In genomic region chr7:1651031-1651446, GRCh38 we compare ENCODE assay signal across 34 cellular contexts. TPM values are rescaled to one million over a fixed set of nuclear protein-coding genes. Genes with fewer than 3 reads are reported as not detected.
"Had no signal": no experiment of that assay in that cellular context is flagged by ENCODE, and none has a peak within 500 bp of the region (broad histone marks: within the 10 kb centered on the region; RNA-seq: fewer than 3 reads in every experiment).

No MANE protein-coding gene starts in this region.

- H3K79me2 ChIP-seq: hepatocyte had no signal

- H3K4me2 ChIP-seq: hepatocyte had no signal

- H3K4me3 ChIP-seq: colonic mucosa, gastrocnemius medialis, hepatocyte, skin epidermis, thoracic aorta, uterus had no signal

- ATAC-seq: activated CD4-positive, CD25-positive, alpha-beta regulatory T cell treated with anti-CD3 and anti-CD28 coated beads, Interleukin-2, amount 50 U/mL, for 24 hours; gastrocnemius medialis; left cardiac atrium; naive thymus-derived CD4-positive, alpha-beta T cell; sciatic nerve; stimulated activated effector memory CD8-positive, alpha-beta T cell treated with anti-CD3 and anti-CD28 coated beads, Interleukin-12 subunit alpha, Interleukin-12 subunit beta, amount 100 ng/mL, for 72 hours; T-helper 17 cell had no signal

- H2AFZ ChIP-seq: hepatocyte had no signal

- H3K4me1 ChIP-seq: colonic mucosa had no signal

- H3K9me3 Mint-ChIP-seq: memory B cell; naive thymus-derived CD4-positive, alpha-beta T cell; neural crest cell; stimulated activated effector memory CD8-positive, alpha-beta T cell treated with anti-CD3 and anti-CD28 coated beads, Interleukin-12 subunit alpha, Interleukin-12 subunit beta, amount 100 ng/mL, for 72 hours; stimulated activated naive CD8-positive, alpha-beta T cell treated with anti-CD3 and anti-CD28 coated beads, Interleukin-15, Interleukin-2, amounts not matched to agents 100 ng/mL and 50 ng/mL, for 24 hours had no signal

- H3K27me3 ChIP-seq: hepatocyte, uterus had no signal

- H3K4me1 Mint-ChIP-seq: memory B cell; naive thymus-derived CD4-positive, alpha-beta T cell; stimulated activated effector memory CD8-positive, alpha-beta T cell treated with anti-CD3 and anti-CD28 coated beads, Interleukin-12 subunit alpha, Interleukin-12 subunit beta, amount 100 ng/mL, for 72 hours; T-helper 17 cell had no signal

- DNase-seq: activated CD4-positive, alpha-beta T cell treated with anti-CD3 and anti-CD28 coated beads for 48 hours; activated CD4-positive, alpha-beta T cell treated with anti-CD3 and anti-CD28 coated beads, Interleukin-2, amount 50 U/mL, for 48 hours; activated CD8-positive, alpha-beta memory T cell treated with anti-CD3 and anti-CD28 coated beads for 24 hours; activated effector memory CD4-positive, alpha-beta T cell treated with Interleukin-2 at 50 U/mL for 16 hours; activated naive CD4-positive, alpha-beta T cell treated with Interleukin-2 at 50 U/mL for 16 hours; anterior cingulate cortex; colonic mucosa; effector memory CD4-positive, alpha-beta T cell; erythroblast; gastrocnemius medialis; glutamatergic neuron; left cardiac atrium; midbrain; naive thymus-derived CD4-positive, alpha-beta T cell; occipital lobe; stimulated activated CD4-positive, alpha-beta T cell treated with anti-CD3 and anti-CD28 coated beads, Interleukin-12 subunit alpha, Interleukin-12 subunit beta, amount 100 ng/mL, for 4 hours; stimulated activated CD4-positive, alpha-beta T cell treated with anti-CD3 and anti-CD28 coated beads, Interleukin-4, amount 100 ng/mL, for 24 hours; T-helper 17 cell; T1000; trophoblast cell; uterus; WERI-Rb-1 had no signal

- H3K9me3 ChIP-seq: colonic mucosa, gastrocnemius medialis, thoracic aorta, uterus had no signal

- H3K27ac Mint-ChIP-seq: activated naive CD8-positive, alpha-beta T cell; memory B cell; naive thymus-derived CD4-positive, alpha-beta T cell; stimulated activated effector memory CD8-positive, alpha-beta T cell treated with anti-CD3 and anti-CD28 coated beads, Interleukin-12 subunit alpha, Interleukin-12 subunit beta, amount 100 ng/mL, for 72 hours; stimulated activated naive CD8-positive, alpha-beta T cell treated with anti-CD3 and anti-CD28 coated beads, Interleukin-15, Interleukin-2, amounts not matched to agents 100 ng/mL and 50 ng/mL, for 24 hours; T-helper 17 cell had no signal

- FAIRE-seq: bronchial epithelial cell, keratinocyte had no signal

- H3K4me3 Mint-ChIP-seq: activated naive CD8-positive, alpha-beta T cell; memory B cell; naive thymus-derived CD4-positive, alpha-beta T cell; neural crest cell; stimulated activated effector memory CD8-positive, alpha-beta T cell treated with anti-CD3 and anti-CD28 coated beads, Interleukin-12 subunit alpha, Interleukin-12 subunit beta, amount 100 ng/mL, for 72 hours; stimulated activated naive CD8-positive, alpha-beta T cell treated with anti-CD3 and anti-CD28 coated beads, Interleukin-15, Interleukin-2, amounts not matched to agents 100 ng/mL and 50 ng/mL, for 24 hours; T-helper 17 cell had no signal

- H3K36me3 Mint-ChIP-seq: activated naive CD8-positive, alpha-beta T cell; memory B cell; naive thymus-derived CD4-positive, alpha-beta T cell; stimulated activated effector memory CD8-positive, alpha-beta T cell treated with anti-CD3 and anti-CD28 coated beads, Interleukin-12 subunit alpha, Interleukin-12 subunit beta, amount 100 ng/mL, for 72 hours had no signal

- H3K27ac ChIP-seq: colonic mucosa, gastrocnemius medialis, hepatocyte, skin epidermis, thoracic aorta, uterus, WERI-Rb-1 had no signal

- H3K36me3 ChIP-seq: colonic mucosa, gastrocnemius medialis, thoracic aorta, uterus, WERI-Rb-1 had no signal

RNA-seq across cellular contexts. Expression of gene ELFN1, which starts 19.0 kb away (rescaled TPM):
- total RNA-seq: T-helper 17 cell had no signal
- polyA plus RNA-seq: naive thymus-derived CD4-positive, alpha-beta T cell had no signal
